Comparison of ENCODE assay signal across 18 cellular contexts in the genomic region with DNA sequence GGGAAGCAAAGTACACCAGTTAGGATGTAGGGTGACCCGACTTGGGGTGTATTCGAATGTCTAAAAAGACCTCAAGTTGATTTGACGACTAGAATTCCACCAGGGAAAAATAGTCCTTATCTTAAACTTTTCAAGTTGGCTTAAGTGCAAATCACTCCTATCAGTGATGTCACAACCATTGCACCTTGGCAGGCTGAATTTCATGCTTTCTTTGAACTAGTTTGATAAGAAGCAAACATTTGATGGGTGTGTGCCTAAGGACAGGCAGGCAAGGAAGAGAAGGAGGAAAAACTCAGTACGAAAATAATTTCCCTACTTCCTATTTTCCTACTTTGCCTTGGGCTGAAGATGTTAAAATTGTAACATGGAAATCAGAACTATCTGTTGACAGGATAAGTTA.
DNase-seq lines count a peak whose midpoint lies in the region; ATAC-seq, FAIRE-seq and TF ChIP-seq lines count a peak whose summit lies in the region.
"Had no signal": no experiment of that assay in that cellular context is flagged by ENCODE, and none has a peak within 500 bp of the region (broad histone marks: within the 10 kb centered on the region; RNA-seq: fewer than 3 reads in every experiment).

No MANE protein-coding gene starts in this region.

- no peaks in the 10 kb centered on the region for H3K79me1 ChIP-seq in mesendoderm (ENCODE audit: low read length)

- H3K4me1 Mint-ChIP-seq in GM23338, result peaks cover 12% of the 10 kb centered on the region; the same call in 2 of the 3 replicates
- H3K4me1 Mint-ChIP-seq: CD4-positive, CD25-positive, alpha-beta regulatory T cell had no signal

- H3F3A ChIP-seq in GM23338 (replicated peaks; ENCODE audit: low read depth), result no peaks in the 10 kb centered on the region

- intact Hi-C loops in uterus (cut with DNase I; ENCODE audit: low total_unique reads), result no loop called here

- no peak overlapping the region for H3K9ac ChIP-seq in mesendoderm (ENCODE audit: low read length)
- H3K9ac ChIP-seq: BLaER1 treated with 17β-estradiol and CSF1 and Interleukin-3, amounts not matched to agents 10 nM and 100 nM; GM23248 had no signal

- no peaks in the 10 kb centered on the region for H3K27me3 Mint-ChIP-seq in GM23338 (ENCODE audit: insufficient read depth, low read depth, poor library complexity)
- H3K27me3 Mint-ChIP-seq: CD4-positive, CD25-positive, alpha-beta regulatory T cell had no signal

- no peak for DNase-seq in GM23338 (ENCODE audit: low spot score)
- peak; percentile 39 for DNase-seq in hepatocyte (ENCODE audit: low spot score)
- peak; percentile 6 for DNase-seq in mesendoderm
- peak; percentile 91 for DNase-seq in small intestine
- DNase-seq in amniotic stem cell (lab: John Stamatoyannopoulos, UW), result no peak
- no peak for DNase-seq in NCI-H1092 (lab: John Stamatoyannopoulos, UW)
- DNase-seq in uterus, result no peak
- DNase-seq: 8988T; AML-193; Calu3; CD4-positive, CD25-positive, alpha-beta regulatory T cell; DMS 273 treated with DMSO at 0.1 percent for 48 hours; GM23248; H7 had no signal

- WGBS in hepatocyte (ENCODE audit: low lambda C conversion rate, missing lambda C conversion rate), result 47% methylated on average over 4 of the region's 4 CpGs
- no CpG with 5 or more reads among the region's 4 CpGs for WGBS in mesendoderm (ENCODE audit: extremely low coverage, insufficient coverage, low lambda C conversion rate)
- WGBS in small intestine, 3 donors, result 15 to 54% (median 27%) methylated on average over 4 of the region's 4 CpGs

- H3K9me2 ChIP-seq in GM23338 (ENCODE audit: insufficient read depth), result peaks cover 15% of the 10 kb centered on the region
- H3K9me2 ChIP-seq in hepatocyte (replicated peaks; ENCODE audit: insufficient read depth), result no peaks in the 10 kb centered on the region

- H2AFZ ChIP-seq in GM23338 (0 out of 2 replicates have a peak overlapping the region, but pooled peaks have one; percentile 11), hepatocyte (no peak overlapping the region)
- H2AFZ ChIP-seq: GM23248 had no signal

- H3K79me2 ChIP-seq in GM23338 (replicated peaks; ENCODE audit: insufficient read depth) (no peaks in the 10 kb centered on the region), hepatocyte (no peaks in the 10 kb centered on the region), mesendoderm (ENCODE audit: control insufficient read depth, insufficient read depth, low read length) (no peaks in the 10 kb centered on the region)

- no peaks in the 10 kb centered on the region for H3K27me3 ChIP-seq in GM23338 (ENCODE audit: insufficient read depth)
- H3K27me3 ChIP-seq in hepatocyte, result no peaks in the 10 kb centered on the region
- no peaks in the 10 kb centered on the region for H3K27me3 ChIP-seq in mesendoderm (ENCODE audit: insufficient read depth, low read length, poor library complexity)
- no peaks in the 10 kb centered on the region for H3K27me3 ChIP-seq in small intestine (ENCODE audit: control insufficient read depth in 2 of 2, insufficient read depth in 2 of 2, low read length in 2 of 2)
- H3K27me3 ChIP-seq in uterus, result no peaks in the 10 kb centered on the region
- H3K27me3 ChIP-seq: BLaER1 treated with 17β-estradiol and CSF1 and Interleukin-3, amounts not matched to agents 10 nM and 100 nM had no signal

- H3K4me1 ChIP-seq in GM23338 (ENCODE audit: insufficient read depth), result peaks cover 13% of the 10 kb centered on the region; the same call in 1 of the 2 replicates
- H3K4me1 ChIP-seq in hepatocyte (ENCODE audit: insufficient read depth), result peaks cover 14% of the 10 kb centered on the region
- no peaks in the 10 kb centered on the region for H3K4me1 ChIP-seq in mesendoderm (ENCODE audit: control insufficient read depth, low read depth, low read length)
- peaks cover 0 to 3% of the 10 kb centered on the region in 2 donors for H3K4me1 ChIP-seq in small intestine (ENCODE audit: control insufficient read depth in 2 of 2, insufficient read depth in 1 of 2, low read depth in 1 of 2, low read length in 1 of 2)
- no peaks in the 10 kb centered on the region for H3K4me1 ChIP-seq in uterus
- H3K4me1 ChIP-seq: BLaER1 treated with 17β-estradiol and CSF1 and Interleukin-3, amounts not matched to agents 10 nM and 100 nM had no signal

- FAIRE-seq in small intestine (lab: Jason Lieb, UNC), result no peak
- FAIRE-seq: HepG2, HTR-8/SVneo had no signal

- no peak for TF ChIP-seq POLR2A in uterus (IDR thresholded peaks at IDR 0.05)

- H2BK15ac ChIP-seq in mesendoderm (replicated peaks; ENCODE audit: low read depth), result no peak overlapping the region

- H3K18ac ChIP-seq in mesendoderm (ENCODE audit: low read length), result no peak overlapping the region

- H3K9me3 Mint-ChIP-seq in GM23338, result no peaks in the 10 kb centered on the region

- H3K4ac ChIP-seq in mesendoderm (ENCODE audit: low read depth, low read length), result no peak overlapping the region

- H4K8ac ChIP-seq in mesendoderm (ENCODE audit: low read depth, low read length), result no peak overlapping the region

- no peak overlapping the region for H3K23ac ChIP-seq in mesendoderm (ENCODE audit: low read length)

- H3K4me3 Mint-ChIP-seq in GM23338, result no peak overlapping the region

- TF ChIP-seq CTCF in GM23338 (conservative IDR thresholded peaks at IDR 0.05; ENCODE audit: low read depth in 2 of 2), result no peak
- TF ChIP-seq CTCF in hepatocyte (IDR thresholded peaks at IDR 0.05; ENCODE audit: poor library complexity), result no peak
- TF ChIP-seq CTCF in uterus (IDR thresholded peaks at IDR 0.05), result no peak

- H3K27ac Mint-ChIP-seq in GM23338, result no peak overlapping the region
- H3K27ac Mint-ChIP-seq: CD4-positive, CD25-positive, alpha-beta regulatory T cell had no signal

- H3K36me3 Mint-ChIP-seq in GM23338 (ENCODE audit: low read depth), result peaks cover 9% of the 10 kb centered on the region; the same call in 2 of the 3 replicates
- H3K36me3 Mint-ChIP-seq: CD4-positive, CD25-positive, alpha-beta regulatory T cell had no signal

- no peak overlapping the region for H4K5ac ChIP-seq in mesendoderm (ENCODE audit: low read length)

- no peak overlapping the region for H2BK5ac ChIP-seq in mesendoderm (ENCODE audit: low read length)

- H3K4me3 ChIP-seq in GM23338 (no peak overlapping the region), hepatocyte (no peak overlapping the region), mesendoderm (ENCODE audit: low read length) (no peak overlapping the region), small intestine (ENCODE audit: low read depth in 1 of 2, low read length in 2 of 2) (no peak overlapping the region), uterus (no peak overlapping the region)
- H3K4me3 ChIP-seq: BLaER1 treated with 17β-estradiol and CSF1 and Interleukin-3, amounts not matched to agents 10 nM and 100 nM; GM23248 had no signal

- H3K56ac ChIP-seq in mesendoderm (ENCODE audit: low read length), result no peak overlapping the region

- H3K4me2 ChIP-seq in GM23338 (no peak overlapping the region), hepatocyte (peak overlapping the region; percentile 23), mesendoderm (ENCODE audit: low read length) (no peak overlapping the region)
- H3K4me2 ChIP-seq: BLaER1 treated with 17β-estradiol and CSF1 and Interleukin-3, amounts not matched to agents 10 nM and 100 nM had no signal

- no peak overlapping the region for H2AK5ac ChIP-seq in mesendoderm (ENCODE audit: low read length)

- ATAC-seq in GM23338 (no peak), HG03135 (IDR thresholded peaks at IDR 0.05; ENCODE audit: unreplicated experiment) (no peak)
- ATAC-seq: HepG2 had no signal

- no peaks in the 10 kb centered on the region for H4K20me1 ChIP-seq in GM23338 (replicated peaks; ENCODE audit: insufficient read depth)
- no peaks in the 10 kb centered on the region for H4K20me1 ChIP-seq in hepatocyte (ENCODE audit: insufficient read depth, poor library complexity, severe bottlenecking)
- H4K20me1 ChIP-seq: BLaER1 treated with 17β-estradiol and CSF1 and Interleukin-3, amounts not matched to agents 10 nM and 100 nM had no signal

- no peak overlapping the region for H2BK120ac ChIP-seq in mesendoderm (ENCODE audit: low read depth, low read length)

- H3K36me3 ChIP-seq in GM23338 (ENCODE audit: insufficient read depth), result no peaks in the 10 kb centered on the region
- no peaks in the 10 kb centered on the region for H3K36me3 ChIP-seq in hepatocyte (replicated peaks; ENCODE audit: insufficient read depth, low read depth)
- no peaks in the 10 kb centered on the region for H3K36me3 ChIP-seq in mesendoderm (ENCODE audit: control insufficient read depth, insufficient read depth, low read length)
- no peaks in the 10 kb centered on the region for H3K36me3 ChIP-seq in small intestine (ENCODE audit: control insufficient read depth in 2 of 2, insufficient read depth in 2 of 2, low read length in 2 of 2)
- H3K36me3 ChIP-seq in uterus, result no peaks in the 10 kb centered on the region
- H3K36me3 ChIP-seq: BLaER1 treated with 17β-estradiol and CSF1 and Interleukin-3, amounts not matched to agents 10 nM and 100 nM had no signal

- H3K9me3 ChIP-seq in hepatocyte (ENCODE audit: low read depth) (no peaks in the 10 kb centered on the region), small intestine (ENCODE audit: control insufficient read depth, low read depth) (no peaks in the 10 kb centered on the region), uterus (no peaks in the 10 kb centered on the region)
- H3K9me3 ChIP-seq: BLaER1 treated with 17β-estradiol and CSF1 and Interleukin-3, amounts not matched to agents 10 nM and 100 nM had no signal

- H3K27ac ChIP-seq in GM23338 (ENCODE audit: low read depth) (no peak overlapping the region), hepatocyte (peak overlapping the region; percentile 42), mesendoderm (ENCODE audit: low read depth, low read length) (no peak overlapping the region), small intestine (ENCODE audit: low read depth in 1 of 2, low read length in 1 of 2) (no peak overlapping the region), uterus (no peak overlapping the region)
- H3K27ac ChIP-seq: BLaER1 treated with 17β-estradiol and CSF1 and Interleukin-3, amounts not matched to agents 10 nM and 100 nM; GM23248 had no signal

TF ChIP-seq in GM23338, 12 proteins besides CTCF, POLR2A, EP300 and RAD21 (continues in another document):
- TF ChIP-seq EZH2phosphoT487 (IDR thresholded peaks at IDR 0.05; ENCODE audit: unreplicated experiment), result no peak
- TF ChIP-seq, protein P1, sequence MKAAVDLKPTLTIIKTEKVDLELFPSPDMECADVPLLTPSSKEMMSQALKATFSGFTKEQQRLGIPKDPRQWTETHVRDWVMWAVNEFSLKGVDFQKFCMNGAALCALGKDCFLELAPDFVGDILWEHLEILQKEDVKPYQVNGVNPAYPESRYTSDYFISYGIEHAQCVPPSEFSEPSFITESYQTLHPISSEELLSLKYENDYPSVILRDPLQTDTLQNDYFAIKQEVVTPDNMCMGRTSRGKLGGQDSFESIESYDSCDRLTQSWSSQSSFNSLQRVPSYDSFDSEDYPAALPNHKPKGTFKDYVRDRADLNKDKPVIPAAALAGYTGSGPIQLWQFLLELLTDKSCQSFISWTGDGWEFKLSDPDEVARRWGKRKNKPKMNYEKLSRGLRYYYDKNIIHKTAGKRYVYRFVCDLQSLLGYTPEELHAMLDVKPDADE (IDR thresholded peaks at IDR 0.05), result no peak
- TF ChIP-seq ZNF331 (CRISPR knock-in tag; IDR thresholded peaks at IDR 0.05; ENCODE audit: low read depth), result no peak

Comparison
In these comparisons a context has a peak if more than half of its experiments do, and no peak if none do; other contexts are left out.
1. DNase-seq: peak in hepatocyte (single experiment), mesendoderm (single experiment) and small intestine (single experiment); none in GM23338 (single experiment), amniotic stem cell (single experiment), NCI-H1092 (single experiment) and uterus (0 of 2).